ENCODE assay signal across 9 cellular contexts in the genomic region with DNA sequence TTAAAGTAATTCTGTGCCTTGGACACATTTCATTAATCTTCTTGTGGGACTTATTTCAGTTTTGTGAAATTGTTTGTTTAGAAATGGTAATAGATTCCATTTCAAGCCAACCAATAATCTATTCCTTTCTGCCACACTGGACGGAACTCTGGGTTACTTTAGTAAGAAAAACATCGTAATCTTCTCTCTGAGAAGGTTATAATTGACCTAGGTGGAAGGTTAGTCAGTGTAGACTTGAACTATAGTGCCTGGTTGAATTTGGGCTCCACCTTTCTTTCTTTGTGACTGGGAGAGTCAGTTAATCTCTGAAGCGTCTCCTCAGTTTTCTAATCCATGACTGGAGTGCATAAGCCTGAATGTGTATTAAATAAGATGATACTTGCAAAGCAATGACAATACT.
DNase-seq lines count a peak whose midpoint lies in the region; ATAC-seq and TF ChIP-seq lines count a peak whose summit lies in the region.
"Had no signal": no experiment of that assay in that cellular context is flagged by ENCODE, and none has a peak within 500 bp of the region (broad histone marks: within the 10 kb centered on the region; RNA-seq: fewer than 3 reads in every experiment).

No MANE protein-coding gene starts in this region.

- H3K27ac Mint-ChIP-seq in CD14-positive monocyte (peak overlapping the region; percentile 93 to 97 (median 96)), IgD-negative memory B cell (peak overlapping the region in 2 of 3 donors; percentile 4 to 45)

- peaks cover 0 to 6% of the 10 kb centered on the region in 2 donors for H3K36me3 Mint-ChIP-seq in CD14-positive monocyte
- H3K36me3 Mint-ChIP-seq in IgD-negative memory B cell: no peaks in the 10 kb centered on the region

- no peak for DNase-seq in CD14-positive monocyte (ENCODE audit: low spot score)
- DNase-seq in DMS114 treated with DMSO at 0.1 percent for 48 hours (lab: John Stamatoyannopoulos, UW; ENCODE audit: unreplicated experiment): no peak
- no peak for DNase-seq in mucosa of descending colon
- no peak for DNase-seq in T1000 (lab: John Stamatoyannopoulos, UW)
- no peak for DNase-seq in superior temporal gyrus (ENCODE audit: extremely low spot score)
- DNase-seq: NCI-H1694 had no signal

- no peaks in the 10 kb centered on the region for H3K9me3 ChIP-seq in mucosa of descending colon

- no peaks in the 10 kb centered on the region for H3K4me1 ChIP-seq in mucosa of descending colon (ENCODE audit: low read depth)

- ATAC-seq in GM19372 (IDR thresholded peaks at IDR 0.05; ENCODE audit: low read depth, unreplicated experiment) (peak; percentile 12), HG02870 (IDR thresholded peaks at IDR 0.05; ENCODE audit: unreplicated experiment) (peak; percentile 12), mucosa of descending colon (no peak)

- no peak overlapping the region for H3K4me3 Mint-ChIP-seq in CD14-positive monocyte
- H3K4me3 Mint-ChIP-seq in IgD-negative memory B cell: no peak overlapping the region

- no peak overlapping the region for H3K4me3 ChIP-seq in mucosa of descending colon

- H3K9me3 Mint-ChIP-seq in CD14-positive monocyte: peaks cover 5 to 14% (median 10%) of the 10 kb centered on the region in 7 donors
- H3K9me3 Mint-ChIP-seq in IgD-negative memory B cell: no peaks in the 10 kb centered on the region

- no peaks in the 10 kb centered on the region for H3K36me3 ChIP-seq in mucosa of descending colon (ENCODE audit: low read depth)

- H3K27me3 Mint-ChIP-seq in CD14-positive monocyte (ENCODE audit: low read depth in 3 of 3) (peaks cover 0 to 1% (median 0%) of the 10 kb centered on the region in 3 donors), IgD-negative memory B cell (no peaks in the 10 kb centered on the region)

- peaks cover 12% of the 10 kb centered on the region for H3K4me1 Mint-ChIP-seq in CD14-positive monocyte
- H3K4me1 Mint-ChIP-seq in IgD-negative memory B cell: peaks cover 0 to 11% (median 5%) of the 10 kb centered on the region in 3 donors

- intact Hi-C loops in CD14-positive monocyte (cut with micrococcal nuclease) (loop anchor here in 1 of 2 donors (5.0 kb wide), 1 partner anchor 72 kb away; no protein-coding TSS in a partner anchor), mucosa of descending colon (cut with DNase I, micrococcal nuclease) (no loop called here)

- TF ChIP-seq CTCF in CD14-positive monocyte (IDR thresholded peaks at IDR 0.05) (no peak), mucosa of descending colon (IDR thresholded peaks at IDR 0.05) (no peak)
